Comparison of ENCODE assay signal across 12 cellular contexts in the genomic region with DNA sequence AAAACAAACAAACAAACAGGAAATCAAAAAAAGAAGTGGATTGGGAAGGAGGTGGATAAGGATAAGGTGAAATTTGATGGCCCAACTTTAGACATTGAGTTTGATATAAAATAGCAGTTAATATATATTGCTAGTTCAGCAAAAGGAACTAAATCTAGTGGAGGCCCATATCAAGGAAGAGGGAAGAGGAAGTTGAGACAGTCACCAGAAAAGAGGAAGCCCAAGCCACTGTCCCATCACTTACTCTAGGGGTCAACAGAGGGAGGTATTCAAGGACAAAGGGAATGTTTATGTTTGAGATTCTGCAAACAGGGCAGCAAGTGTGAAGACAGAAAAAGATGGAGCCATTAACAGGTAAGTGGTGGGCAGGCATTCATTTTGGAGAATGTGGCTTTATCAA. TPM values are rescaled to one million over a fixed set of nuclear protein-coding genes. Genes with fewer than 3 reads are reported as not detected.
DNase-seq lines count a peak whose midpoint lies in the region; ATAC-seq and TF ChIP-seq lines count a peak whose summit lies in the region.
"Had no signal": no experiment of that assay in that cellular context is flagged by ENCODE, and none has a peak within 500 bp of the region (broad histone marks: within the 10 kb centered on the region; RNA-seq: fewer than 3 reads in every experiment).

No MANE protein-coding gene starts in this region.

- H4K20me1 ChIP-seq in PC-9 (ENCODE audit: insufficient read depth): peaks cover 21% of the 10 kb centered on the region

- POLR2A ChIA-PET in PC-9 (lab: Charles Lee; ENCODE audit: unreplicated experiment): interaction anchor here (0.7 kb wide), 1 partner anchor 29 kb away, joined by 7 read pairs; no protein-coding TSS in a partner anchor

- DNase-seq in T-helper 1 cell (no peak), NB4 (ENCODE audit: low read depth) (peak; percentile 88), NCI-H446 treated with DMSO at 0.1 percent for 48 hours (lab: John Stamatoyannopoulos, UW) (no peak), PC-9 (no peak)
- DNase-seq: 8988T, DMS79 treated with DMSO at 0.1 percent for 48 hours, hypothalamus, NCI-H1930 had no signal

- H3K27ac ChIP-seq in neutrophil (peak overlapping the region; percentile 86), PC-9 (no peak overlapping the region)

- CTCF ChIA-PET in PC-9 (lab: Charles Lee): interaction anchor here (0.6 kb wide), 1 partner anchor 22 kb away, joined by 4 read pairs; no protein-coding TSS in a partner anchor

- no peaks in the 10 kb centered on the region for H3K27me3 Mint-ChIP-seq in T-helper 1 cell treated with Interleukin-12 subunit alpha and Interleukin-12 subunit beta and Interleukin-4 antibody, amounts not matched to agents 30 μg/mL and 1 μg/mL, for 36 hours (ENCODE audit: low read depth)
- no peaks in the 10 kb centered on the region for H3K27me3 Mint-ChIP-seq in activated T-helper 17 cell treated with anti-CD3 and anti-CD28 coated beads, Interleukin-2, amount 50 U/mL, for 72 hours

- H3K36me3 ChIP-seq in neutrophil (peaks cover 63% of the 10 kb centered on the region), PC-9 (ENCODE audit: low read depth) (peaks cover 4% of the 10 kb centered on the region; the same call in 1 of the 2 replicates)

- H3K4me3 ChIP-seq in NB4 (ENCODE audit: low read depth, low read length): no peak overlapping the region
- peak overlapping the region; percentile 50 to 99 for H3K4me3 ChIP-seq in neutrophil (ENCODE audit: low read depth in 1 of 2, low read length in 1 of 2)
- H3K4me3 ChIP-seq in PC-9: no peak overlapping the region

- H3K27me3 ChIP-seq in neutrophil (no peaks in the 10 kb centered on the region), PC-9 (ENCODE audit: insufficient read depth, low read depth) (no peaks in the 10 kb centered on the region)

- H3K4me3 Mint-ChIP-seq in T-helper 1 cell treated with Interleukin-12 subunit alpha and Interleukin-12 subunit beta and Interleukin-4 antibody, amounts not matched to agents 30 μg/mL and 1 μg/mL, for 36 hours: no peak overlapping the region
- H3K4me3 Mint-ChIP-seq in activated T-helper 17 cell treated with anti-CD3 and anti-CD28 coated beads, Interleukin-2, amount 50 U/mL, for 72 hours: no peak overlapping the region

- no peaks in the 10 kb centered on the region for H3K9me2 ChIP-seq in PC-9 (ENCODE audit: insufficient read depth)

- ATAC-seq in activated T-helper 17 cell treated with anti-CD3 and anti-CD28 coated beads, Interleukin-2, amount 50 U/mL, for 72 hours (replicated peaks): no peak
- ATAC-seq in GM21381 (IDR thresholded peaks at IDR 0.05; ENCODE audit: unreplicated experiment): no peak

- H3F3A ChIP-seq in PC-9 (ENCODE audit: insufficient read depth, low read depth): peaks cover 63% of the 10 kb centered on the region

- H3K9me3 Mint-ChIP-seq in T-helper 1 cell treated with Interleukin-12 subunit alpha and Interleukin-12 subunit beta and Interleukin-4 antibody, amounts not matched to agents 30 μg/mL and 1 μg/mL, for 36 hours: no peaks in the 10 kb centered on the region
- H3K9me3 Mint-ChIP-seq in activated T-helper 17 cell treated with anti-CD3 and anti-CD28 coated beads, Interleukin-2, amount 50 U/mL, for 72 hours: no peaks in the 10 kb centered on the region

- peaks cover 34% of the 10 kb centered on the region for H3K36me3 Mint-ChIP-seq in T-helper 1 cell treated with Interleukin-12 subunit alpha and Interleukin-12 subunit beta and Interleukin-4 antibody, amounts not matched to agents 30 μg/mL and 1 μg/mL, for 36 hours (ENCODE audit: low read depth)
- H3K36me3 Mint-ChIP-seq in activated T-helper 17 cell treated with anti-CD3 and anti-CD28 coated beads, Interleukin-2, amount 50 U/mL, for 72 hours (ENCODE audit: low read depth): peaks cover 70% of the 10 kb centered on the region

- H3K4me1 ChIP-seq in neutrophil (ENCODE audit: control insufficient read depth in 1 of 2, insufficient read depth in 1 of 2, low read depth in 1 of 2, low read length in 1 of 2): peaks cover 89 to 94% of the 10 kb centered on the region in 2 experiments
- peaks cover 50% of the 10 kb centered on the region for H3K4me1 ChIP-seq in PC-9 (replicated peaks; ENCODE audit: insufficient read depth)

- intact Hi-C loops in PC-9 (cut with micrococcal nuclease; ENCODE audit: unreplicated experiment): no loop called here

- no peak overlapping the region for H2AFZ ChIP-seq in PC-9

- peak overlapping the region; percentile 23 for H3K27ac Mint-ChIP-seq in T-helper 1 cell treated with Interleukin-12 subunit alpha and Interleukin-12 subunit beta and Interleukin-4 antibody, amounts not matched to agents 30 μg/mL and 1 μg/mL, for 36 hours
- H3K27ac Mint-ChIP-seq in activated T-helper 17 cell treated with anti-CD3 and anti-CD28 coated beads, Interleukin-2, amount 50 U/mL, for 72 hours: peak overlapping the region; percentile 8

- peaks cover 39% of the 10 kb centered on the region for H3K79me2 ChIP-seq in PC-9 (ENCODE audit: low read depth)

- TF ChIP-seq CTCF in NB4 (IDR thresholded peaks at IDR 0.05; ENCODE audit: low read depth, low read length) (peak; percentile 26), neutrophil (IDR thresholded peaks at IDR 0.05) (peak; percentile 53), PC-9 (conservative IDR thresholded peaks at IDR 0.05) (no peak)

- no peak for TF ChIP-seq POLR2A in NB4 (IDR thresholded peaks at IDR 0.05; ENCODE audit: extremely low read depth, insufficient read length)

- BruUV-seq in PC-9 (replicated peaks; lab: Mats Ljungman, UMichigan): no TSS peak

- peaks cover 38% of the 10 kb centered on the region for H3K4me1 Mint-ChIP-seq in T-helper 1 cell treated with Interleukin-12 subunit alpha and Interleukin-12 subunit beta and Interleukin-4 antibody, amounts not matched to agents 30 μg/mL and 1 μg/mL, for 36 hours (ENCODE audit: low read depth)
- peaks cover 19% of the 10 kb centered on the region for H3K4me1 Mint-ChIP-seq in activated T-helper 17 cell treated with anti-CD3 and anti-CD28 coated beads, Interleukin-2, amount 50 U/mL, for 72 hours

- H3K4me2 ChIP-seq in PC-9: no peak overlapping the region

- H3K9me3 ChIP-seq in neutrophil: no peaks in the 10 kb centered on the region
- H3K9me3 ChIP-seq in PC-9 (ENCODE audit: insufficient read depth, low read depth): no peaks in the 10 kb centered on the region

RNA-seq across cellular contexts. Expression of a gene that starts 3.7 kb away (rescaled TPM):
- 100 to 1,000 TPM; 129 to 132 TPM for total RNA-seq in activated T-helper 17 cell treated with anti-CD3 and anti-CD28 coated beads, Interleukin-2, amount 50 U/mL, for 72 hours
- total RNA-seq in PC-9 (2021): 160 and 285 TPM in 2 replicates

RNA-seq across cellular contexts. Expression of a gene that starts 6.1 kb away (rescaled TPM):
- 10 to 100 TPM; 15.4 to 22.1 TPM for total RNA-seq in activated T-helper 17 cell treated with anti-CD3 and anti-CD28 coated beads, Interleukin-2, amount 50 U/mL, for 72 hours
- 20.5 and 23.4 TPM in 2 replicates for total RNA-seq in PC-9 (2021)

RNA-seq across cellular contexts. Expression of a gene that starts 16.0 kb away (rescaled TPM):
- total RNA-seq in activated T-helper 17 cell treated with anti-CD3 and anti-CD28 coated beads, Interleukin-2, amount 50 U/mL, for 72 hours: 1 to 10 TPM; 1.1 to 3.9 TPM
- total RNA-seq in PC-9 (2021): 1.4 and 2.7 TPM in 2 replicates

RNA-seq across cellular contexts. Expression of a gene that starts 24.8 kb away (rescaled TPM):
- 1 to 10 TPM; 2.8 to 4.9 TPM for total RNA-seq in activated T-helper 17 cell treated with anti-CD3 and anti-CD28 coated beads, Interleukin-2, amount 50 U/mL, for 72 hours
- total RNA-seq in PC-9 (2021): 4.5 and 10.0 TPM in 2 replicates

RNA-seq across cellular contexts. Expression of a gene that starts 25.3 kb away (rescaled TPM):
- total RNA-seq in activated T-helper 17 cell treated with anti-CD3 and anti-CD28 coated beads, Interleukin-2, amount 50 U/mL, for 72 hours: 10 to 100 TPM in 1 of 2 donors, 1 to 10 TPM in 1; 7.8 to 22.1 TPM
- total RNA-seq in PC-9 (2021): 0.83 and 1.4 TPM in 2 replicates

Comparison
In these comparisons a context has a peak if more than half of its experiments do, and no peak if none do; other contexts are left out.
1. H3K4me3 ChIP-seq: peak in neutrophil (2 of 2); none in NB4 (single experiment) and PC-9 (single experiment).